Comparison of ENCODE assay signal across 1 cellular context in the genomic region with DNA sequence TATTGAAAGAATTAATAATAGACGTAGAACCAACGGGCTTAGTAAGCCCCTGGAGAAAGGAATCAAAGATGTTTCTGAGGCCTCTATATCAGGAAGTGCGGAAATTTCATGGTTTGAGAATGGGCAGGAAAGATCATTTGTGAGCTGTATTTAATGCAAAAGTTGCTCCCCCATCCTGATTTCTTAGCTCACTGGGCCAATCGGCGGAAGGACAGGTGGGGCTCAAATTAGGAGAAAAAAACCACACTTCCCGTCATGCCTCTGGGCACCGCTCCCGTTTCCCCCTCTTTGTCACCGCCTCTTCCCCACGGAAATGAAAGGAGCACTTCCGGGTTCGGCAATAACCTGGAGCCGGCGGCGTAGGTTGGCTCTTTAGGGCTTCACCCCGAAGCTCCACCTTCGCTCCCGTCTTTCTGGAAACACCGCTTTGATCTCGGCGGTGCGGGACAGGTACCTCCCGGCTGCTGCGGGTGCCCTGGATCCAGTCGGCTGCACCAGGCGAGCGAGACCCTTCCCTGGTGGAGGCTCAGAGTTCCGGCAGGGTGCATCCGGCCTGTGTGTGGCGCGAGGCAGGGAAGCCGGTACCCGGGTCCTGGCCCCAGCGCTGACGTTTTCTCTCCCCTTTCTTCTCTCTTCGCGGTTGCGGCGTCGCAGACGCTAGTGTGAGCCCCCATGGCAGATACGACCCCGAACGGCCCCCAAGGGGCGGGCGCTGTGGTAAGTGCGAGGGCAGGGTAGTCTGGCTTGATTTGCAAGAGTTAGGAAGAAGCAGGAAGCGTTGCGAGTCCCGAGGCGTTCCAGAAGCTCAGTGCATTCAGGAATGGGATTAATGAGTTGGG.
TF ChIP-seq lines count a peak whose summit lies in the region.

A gene with protein sequence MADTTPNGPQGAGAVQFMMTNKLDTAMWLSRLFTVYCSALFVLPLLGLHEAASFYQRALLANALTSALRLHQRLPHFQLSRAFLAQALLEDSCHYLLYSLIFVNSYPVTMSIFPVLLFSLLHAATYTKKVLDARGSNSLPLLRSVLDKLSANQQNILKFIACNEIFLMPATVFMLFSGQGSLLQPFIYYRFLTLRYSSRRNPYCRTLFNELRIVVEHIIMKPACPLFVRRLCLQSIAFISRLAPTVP (plus strand): TSS at position 617 of the 839 bp plus-strand sequence. CDS start 56 bp downstream, at position 673.

TF ChIP-seq in HepG2, 621 proteins besides CTCF, POLR2A, EP300 and RAD21 (continued from another document and continues in another):
- TF ChIP-seq ZFP82 (CRISPR knock-in tag; IDR thresholded peaks at IDR 0.05; ENCODE audit: borderline replicate concordance) (0 out of 2 replicates have a peak, but pooled peaks have one; percentile 89), CBFB (CRISPR knock-in tag; IDR thresholded peaks at IDR 0.05) (no peak; the same call in 1 of the 2 replicates), NCOA1 (CRISPR knock-in tag; IDR thresholded peaks at IDR 0.05) (peak; percentile 69; the same call in 1 of the 2 replicates), MIER2 (CRISPR knock-in tag; IDR thresholded peaks at IDR 0.05) (no peak), ZNF83 (CRISPR knock-in tag; IDR thresholded peaks at IDR 0.05; ENCODE audit: borderline replicate concordance) (no peak), ETV6 (CRISPR knock-in tag; conservative IDR thresholded peaks at IDR 0.05) (peak; percentile 30; the same call in 1 of the 2 replicates), ZC3H4 (CRISPR knock-in tag; IDR thresholded peaks at IDR 0.05; ENCODE audit: borderline replicate concordance) (no peak), ZNF616 (CRISPR knock-in tag; IDR thresholded peaks at IDR 0.05; ENCODE audit: low read depth) (no peak), SRSF1 (optimal IDR thresholded peaks at IDR 0.05; ENCODE audit: low read depth, low read length) (peak; percentile 89), ZNF816 (CRISPR knock-in tag; IDR thresholded peaks at IDR 0.05; ENCODE audit: borderline replicate concordance) (0 out of 2 replicates have a peak, but pooled peaks have one; percentile 69), FIP1L1 (IDR thresholded peaks at IDR 0.05; ENCODE audit: borderline replicate concordance, insufficient read depth, low read depth, low read length) (no peak), ZNF724P (CRISPR knock-in tag; IDR thresholded peaks at IDR 0.05; ENCODE audit: borderline replicate concordance) (no peak), TGIF2 (CRISPR knock-in tag; IDR thresholded peaks at IDR 0.05) (no peak), ZKSCAN8 (CRISPR knock-in tag; IDR thresholded peaks at IDR 0.05; ENCODE audit: borderline replicate concordance) (peak; percentile 25; the same call in 1 of the 2 replicates), ZNF777 (CRISPR knock-in tag; IDR thresholded peaks at IDR 0.05) (0 out of 2 replicates have a peak, but pooled peaks have one; percentile 11), ZNF10 (CRISPR knock-in tag; IDR thresholded peaks at IDR 0.05; ENCODE audit: borderline replicate concordance, low read depth) (no peak), TBL1XR1 (IDR thresholded peaks at IDR 0.05; ENCODE audit: borderline replicate concordance, low read length, partially characterized antibody) (peak; percentile 61), FOSL1 (CRISPR knock-in tag; IDR thresholded peaks at IDR 0.05; ENCODE audit: borderline replicate concordance) (no peak), MTA1 (CRISPR knock-in tag; IDR thresholded peaks at IDR 0.05; ENCODE audit: borderline replicate concordance) (peak; percentile 55; the same call in 1 of the 2 replicates), SP2 (CRISPR knock-in tag; IDR thresholded peaks at IDR 0.05) (peak; percentile 82), ZNF224 (CRISPR knock-in tag; IDR thresholded peaks at IDR 0.05) (no peak), DPF2 (CRISPR knock-in tag; IDR thresholded peaks at IDR 0.05; ENCODE audit: borderline replicate concordance, low read depth) (0 out of 2 replicates have a peak, but pooled peaks have one; percentile 25), ZNF326 (CRISPR knock-in tag; IDR thresholded peaks at IDR 0.05; ENCODE audit: borderline replicate concordance) (no peak), ZNF484 (CRISPR knock-in tag; IDR thresholded peaks at IDR 0.05; ENCODE audit: borderline replicate concordance, low read depth) (no peak), NFYC (CRISPR knock-in tag; IDR thresholded peaks at IDR 0.05) (peak; percentile 65), ZNF432 (CRISPR knock-in tag; IDR thresholded peaks at IDR 0.05; ENCODE audit: borderline replicate concordance) (no peak), RELA (CRISPR knock-in tag; IDR thresholded peaks at IDR 0.05) (0 out of 2 replicates have a peak, but pooled peaks have one; percentile 51), ZNF629 (CRISPR knock-in tag; conservative IDR thresholded peaks at IDR 0.05) (no peak), ZNF788 (CRISPR knock-in tag; IDR thresholded peaks at IDR 0.05; ENCODE audit: borderline replicate concordance) (peak; percentile 76; the same call in 1 of the 2 replicates), MXI1 (IDR thresholded peaks at IDR 0.05; ENCODE audit: borderline replicate concordance, low read depth, low read length) (peak; percentile 75; the same call in 2 of the 3 replicates), ZNF75D (CRISPR knock-in tag; IDR thresholded peaks at IDR 0.05; ENCODE audit: borderline replicate concordance) (no peak), ZNF768 (CRISPR knock-in tag; IDR thresholded peaks at IDR 0.05) (no peak; the same call in 1 of the 2 replicates), ZNF674 (CRISPR knock-in tag; IDR thresholded peaks at IDR 0.05; ENCODE audit: low read depth) (no peak), ZNF670 (CRISPR knock-in tag; IDR thresholded peaks at IDR 0.05; ENCODE audit: borderline replicate concordance) (0 out of 2 replicates have a peak, but pooled peaks have one; percentile 53)
- TF ChIP-seq, protein P1, sequence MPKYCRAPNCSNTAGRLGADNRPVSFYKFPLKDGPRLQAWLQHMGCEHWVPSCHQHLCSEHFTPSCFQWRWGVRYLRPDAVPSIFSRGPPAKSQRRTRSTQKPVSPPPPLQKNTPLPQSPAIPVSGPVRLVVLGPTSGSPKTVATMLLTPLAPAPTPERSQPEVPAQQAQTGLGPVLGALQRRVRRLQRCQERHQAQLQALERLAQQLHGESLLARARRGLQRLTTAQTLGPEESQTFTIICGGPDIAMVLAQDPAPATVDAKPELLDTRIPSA (CRISPR knock-in tag; IDR thresholded peaks at IDR 0.05; ENCODE audit: borderline replicate concordance), result no peak
- TF ChIP-seq, protein P2, sequence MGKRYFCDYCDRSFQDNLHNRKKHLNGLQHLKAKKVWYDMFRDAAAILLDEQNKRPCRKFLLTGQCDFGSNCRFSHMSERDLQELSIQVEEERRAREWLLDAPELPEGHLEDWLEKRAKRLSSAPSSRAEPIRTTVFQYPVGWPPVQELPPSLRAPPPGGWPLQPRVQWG (CRISPR knock-in tag; IDR thresholded peaks at IDR 0.05; ENCODE audit: borderline replicate concordance, low read depth), result no peak
- TF ChIP-seq, protein P3, sequence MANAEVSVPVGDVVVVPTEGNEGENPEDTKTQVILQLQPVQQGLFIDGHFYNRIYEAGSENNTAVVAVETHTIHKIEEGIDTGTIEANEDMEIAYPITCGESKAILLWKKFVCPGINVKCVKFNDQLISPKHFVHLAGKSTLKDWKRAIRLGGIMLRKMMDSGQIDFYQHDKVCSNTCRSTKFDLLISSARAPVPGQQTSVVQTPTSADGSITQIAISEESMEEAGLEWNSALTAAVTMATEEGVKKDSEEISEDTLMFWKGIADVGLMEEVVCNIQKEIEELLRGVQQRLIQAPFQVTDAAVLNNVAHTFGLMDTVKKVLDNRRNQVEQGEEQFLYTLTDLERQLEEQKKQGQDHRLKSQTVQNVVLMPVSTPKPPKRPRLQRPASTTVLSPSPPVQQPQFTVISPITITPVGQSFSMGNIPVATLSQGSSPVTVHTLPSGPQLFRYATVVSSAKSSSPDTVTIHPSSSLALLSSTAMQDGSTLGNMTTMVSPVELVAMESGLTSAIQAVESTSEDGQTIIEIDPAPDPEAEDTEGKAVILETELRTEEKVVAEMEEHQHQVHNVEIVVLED (CRISPR knock-in tag; IDR thresholded peaks at IDR 0.05; ENCODE audit: borderline replicate concordance), result peak; percentile 59; the same call in 1 of the 2 replicates
- TF ChIP-seq, protein P4, sequence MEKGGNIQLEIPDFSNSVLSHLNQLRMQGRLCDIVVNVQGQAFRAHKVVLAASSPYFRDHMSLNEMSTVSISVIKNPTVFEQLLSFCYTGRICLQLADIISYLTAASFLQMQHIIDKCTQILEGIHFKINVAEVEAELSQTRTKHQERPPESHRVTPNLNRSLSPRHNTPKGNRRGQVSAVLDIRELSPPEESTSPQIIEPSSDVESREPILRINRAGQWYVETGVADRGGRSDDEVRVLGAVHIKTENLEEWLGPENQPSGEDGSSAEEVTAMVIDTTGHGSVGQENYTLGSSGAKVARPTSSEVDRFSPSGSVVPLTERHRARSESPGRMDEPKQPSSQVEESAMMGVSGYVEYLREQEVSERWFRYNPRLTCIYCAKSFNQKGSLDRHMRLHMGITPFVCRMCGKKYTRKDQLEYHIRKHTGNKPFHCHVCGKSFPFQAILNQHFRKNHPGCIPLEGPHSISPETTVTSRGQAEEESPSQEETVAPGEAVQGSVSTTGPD (CRISPR knock-in tag; IDR thresholded peaks at IDR 0.05), result no peak
- TF ChIP-seq, protein P5, sequence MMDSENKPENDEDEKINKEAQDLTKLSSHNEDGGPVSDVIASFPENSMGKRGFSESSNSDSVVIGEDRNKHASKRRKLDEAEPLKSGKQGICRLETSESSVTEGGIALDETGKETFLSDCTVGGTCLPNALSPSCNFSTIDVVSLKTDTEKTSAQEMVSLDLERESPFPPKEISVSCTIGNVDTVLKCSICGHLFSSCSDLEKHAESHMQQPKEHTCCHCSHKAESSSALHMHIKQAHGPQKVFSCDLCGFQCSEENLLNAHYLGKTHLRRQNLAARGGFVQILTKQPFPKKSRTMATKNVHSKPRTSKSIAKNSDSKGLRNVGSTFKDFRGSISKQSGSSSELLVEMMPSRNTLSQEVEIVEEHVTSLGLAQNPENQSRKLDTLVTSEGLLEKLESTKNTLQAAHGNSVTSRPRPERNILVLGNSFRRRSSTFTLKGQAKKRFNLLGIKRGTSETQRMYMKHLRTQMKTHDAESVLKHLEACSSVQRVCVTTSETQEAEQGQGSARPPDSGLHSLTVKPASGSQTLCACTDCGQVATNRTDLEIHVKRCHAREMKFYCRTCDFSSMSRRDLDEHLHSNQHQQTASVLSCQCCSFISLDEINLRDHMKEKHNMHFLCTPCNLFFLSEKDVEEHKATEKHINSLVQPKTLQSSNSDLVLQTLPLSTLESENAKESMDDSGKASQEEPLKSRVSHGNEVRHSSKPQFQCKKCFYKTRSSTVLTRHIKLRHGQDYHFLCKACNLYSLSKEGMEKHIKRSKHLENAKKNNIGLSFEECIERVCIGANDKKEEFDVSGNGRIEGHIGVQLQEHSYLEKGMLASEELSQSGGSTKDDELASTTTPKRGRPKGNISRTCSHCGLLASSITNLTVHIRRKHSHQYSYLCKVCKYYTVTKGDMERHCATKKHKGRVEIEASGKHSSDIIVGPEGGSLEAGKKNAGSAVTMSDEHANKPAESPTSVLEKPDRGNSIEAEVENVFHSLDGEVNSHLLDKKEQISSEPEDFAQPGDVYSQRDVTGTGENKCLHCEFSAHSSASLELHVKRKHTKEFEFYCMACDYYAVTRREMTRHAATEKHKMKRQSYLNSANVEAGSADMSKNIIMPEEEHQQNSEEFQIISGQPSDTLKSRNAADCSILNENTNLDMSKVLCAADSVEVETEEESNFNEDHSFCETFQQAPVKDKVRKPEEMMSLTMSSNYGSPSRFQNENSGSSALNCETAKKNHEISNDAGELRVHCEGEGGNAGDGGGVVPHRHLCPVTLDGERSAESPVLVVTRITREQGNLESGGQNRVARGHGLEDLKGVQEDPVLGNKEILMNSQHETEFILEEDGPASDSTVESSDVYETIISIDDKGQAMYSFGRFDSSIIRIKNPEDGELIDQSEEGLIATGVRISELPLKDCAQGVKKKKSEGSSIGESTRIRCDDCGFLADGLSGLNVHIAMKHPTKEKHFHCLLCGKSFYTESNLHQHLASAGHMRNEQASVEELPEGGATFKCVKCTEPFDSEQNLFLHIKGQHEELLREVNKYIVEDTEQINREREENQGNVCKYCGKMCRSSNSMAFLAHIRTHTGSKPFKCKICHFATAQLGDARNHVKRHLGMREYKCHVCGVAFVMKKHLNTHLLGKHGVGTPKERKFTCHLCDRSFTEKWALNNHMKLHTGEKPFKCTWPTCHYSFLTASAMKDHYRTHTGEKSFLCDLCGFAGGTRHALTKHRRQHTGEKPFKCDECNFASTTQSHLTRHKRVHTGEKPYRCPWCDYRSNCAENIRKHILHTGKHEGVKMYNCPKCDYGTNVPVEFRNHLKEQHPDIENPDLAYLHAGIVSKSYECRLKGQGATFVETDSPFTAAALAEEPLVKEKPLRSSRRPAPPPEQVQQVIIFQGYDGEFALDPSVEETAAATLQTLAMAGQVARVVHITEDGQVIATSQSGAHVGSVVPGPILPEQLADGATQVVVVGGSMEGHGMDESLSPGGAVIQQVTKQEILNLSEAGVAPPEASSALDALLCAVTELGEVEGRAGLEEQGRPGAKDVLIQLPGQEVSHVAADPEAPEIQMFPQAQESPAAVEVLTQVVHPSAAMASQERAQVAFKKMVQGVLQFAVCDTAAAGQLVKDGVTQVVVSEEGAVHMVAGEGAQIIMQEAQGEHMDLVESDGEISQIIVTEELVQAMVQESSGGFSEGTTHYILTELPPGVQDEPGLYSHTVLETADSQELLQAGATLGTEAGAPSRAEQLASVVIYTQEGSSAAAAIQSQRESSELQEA (CRISPR knock-in tag; IDR thresholded peaks at IDR 0.05; ENCODE audit: not compliant biosample characterization), result no peak
- TF ChIP-seq, protein P6, sequence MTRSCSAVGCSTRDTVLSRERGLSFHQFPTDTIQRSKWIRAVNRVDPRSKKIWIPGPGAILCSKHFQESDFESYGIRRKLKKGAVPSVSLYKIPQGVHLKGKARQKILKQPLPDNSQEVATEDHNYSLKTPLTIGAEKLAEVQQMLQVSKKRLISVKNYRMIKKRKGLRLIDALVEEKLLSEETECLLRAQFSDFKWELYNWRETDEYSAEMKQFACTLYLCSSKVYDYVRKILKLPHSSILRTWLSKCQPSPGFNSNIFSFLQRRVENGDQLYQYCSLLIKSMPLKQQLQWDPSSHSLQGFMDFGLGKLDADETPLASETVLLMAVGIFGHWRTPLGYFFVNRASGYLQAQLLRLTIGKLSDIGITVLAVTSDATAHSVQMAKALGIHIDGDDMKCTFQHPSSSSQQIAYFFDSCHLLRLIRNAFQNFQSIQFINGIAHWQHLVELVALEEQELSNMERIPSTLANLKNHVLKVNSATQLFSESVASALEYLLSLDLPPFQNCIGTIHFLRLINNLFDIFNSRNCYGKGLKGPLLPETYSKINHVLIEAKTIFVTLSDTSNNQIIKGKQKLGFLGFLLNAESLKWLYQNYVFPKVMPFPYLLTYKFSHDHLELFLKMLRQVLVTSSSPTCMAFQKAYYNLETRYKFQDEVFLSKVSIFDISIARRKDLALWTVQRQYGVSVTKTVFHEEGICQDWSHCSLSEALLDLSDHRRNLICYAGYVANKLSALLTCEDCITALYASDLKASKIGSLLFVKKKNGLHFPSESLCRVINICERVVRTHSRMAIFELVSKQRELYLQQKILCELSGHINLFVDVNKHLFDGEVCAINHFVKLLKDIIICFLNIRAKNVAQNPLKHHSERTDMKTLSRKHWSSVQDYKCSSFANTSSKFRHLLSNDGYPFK (CRISPR knock-in tag; IDR thresholded peaks at IDR 0.05; ENCODE audit: borderline replicate concordance), result peak; percentile 85; the same call in 1 of the 2 replicates
